8 cellular contexts compared by ENCODE assay signal in the genomic region with DNA sequence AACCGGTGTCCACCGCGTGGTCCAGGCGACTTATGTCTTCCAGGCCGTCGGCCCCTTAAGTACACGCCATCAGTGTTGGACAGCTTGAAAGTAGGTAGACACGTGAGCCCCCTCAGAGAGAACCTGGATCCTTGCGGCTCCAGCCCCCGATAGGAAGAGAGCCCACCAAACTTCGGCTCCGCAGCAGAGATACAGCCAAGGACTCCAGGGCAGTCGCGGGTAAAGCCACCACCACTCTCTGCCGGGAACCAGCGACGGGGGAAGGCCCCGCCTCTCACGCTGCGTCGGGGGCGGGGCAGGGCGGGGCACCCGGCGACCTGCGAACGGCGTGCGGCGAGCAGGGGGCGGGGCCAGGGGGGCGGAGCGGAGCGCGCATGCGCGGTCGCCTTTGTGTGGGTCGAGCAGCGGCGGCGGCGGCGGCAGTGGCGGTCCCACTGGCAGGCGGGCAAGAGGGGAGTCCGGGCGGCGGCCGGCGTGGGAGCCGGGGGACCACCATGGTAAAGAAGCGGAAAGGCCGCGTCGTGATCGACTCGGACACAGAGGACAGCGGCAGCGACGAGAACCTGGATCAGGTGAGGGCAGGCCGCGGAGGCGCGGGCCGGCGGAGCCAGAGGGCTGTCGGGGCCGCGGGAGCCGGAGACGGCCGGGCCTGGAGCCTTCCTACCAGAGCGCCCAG. TPM values are rescaled to one million over a fixed set of nuclear protein-coding genes. Genes with fewer than 3 reads are reported as not detected.
A peak's percentile ranks its signal among the peaks of the same experiment; 100 is the strongest.
DNase-seq lines count a peak whose midpoint lies in the region; ATAC-seq and TF ChIP-seq lines count a peak whose summit lies in the region.

A gene (plus strand): TSS at position 354 of the 676 bp plus-strand sequence. CDS start 21 bp downstream, at position 375.

- no peak within 1 kb of the TSS for H2AK5ac ChIP-seq in trophoblast cell (ENCODE audit: low read length)

- H4K12ac ChIP-seq in trophoblast cell (ENCODE audit: low read depth, low read length): peak within 1 kb of the TSS; percentile 71

- H3K36me3 ChIP-seq in adipocyte (ENCODE audit: control insufficient read depth, insufficient read depth, low read length, severe bottlenecking) (no peaks in the 10 kb centered on the region), cardiac muscle cell (no peaks in the 10 kb centered on the region), trophoblast cell (ENCODE audit: control insufficient read depth in 1 of 2, insufficient read depth in 2 of 2, low read length in 2 of 2) (no peaks in the 10 kb centered on the region), tibial nerve (no peaks in the 10 kb centered on the region)

- peak within 1 kb of the TSS; percentile 76 for H2BK5ac ChIP-seq in trophoblast cell (ENCODE audit: low read depth, low read length, poor library complexity)

- peak; percentile 86 for ATAC-seq in HG02642 (IDR thresholded peaks at IDR 0.05; ENCODE audit: poor library complexity, unreplicated experiment)

- TF ChIP-seq POLR2A in GM10847 (IDR thresholded peaks at IDR 0.05; ENCODE audit: extremely low read depth, insufficient read length) (peak; percentile 86), tibial nerve (IDR thresholded peaks at IDR 0.05) (peak; percentile 52 to 78)

- H3K14ac ChIP-seq in trophoblast cell (ENCODE audit: low read length): peak within 1 kb of the TSS; percentile 83

- peak within 1 kb of the TSS; percentile 98 for H3K9ac ChIP-seq in adipocyte (ENCODE audit: low read length)
- H3K9ac ChIP-seq in trophoblast cell (ENCODE audit: low read length): peak within 1 kb of the TSS; percentile 94

- H3K4ac ChIP-seq in trophoblast cell (ENCODE audit: low read depth, low read length): peak within 1 kb of the TSS; percentile 90

- H4K91ac ChIP-seq in trophoblast cell (ENCODE audit: low read depth, low read length): peak within 1 kb of the TSS; percentile 45

- H2BK12ac ChIP-seq in trophoblast cell (ENCODE audit: low read length): no peak within 1 kb of the TSS

- H3K23ac ChIP-seq in trophoblast cell (ENCODE audit: low read length): no peak within 1 kb of the TSS

- DNase-seq in NCI-H128 (lab: John Stamatoyannopoulos, UW; ENCODE audit: unreplicated experiment): peak; percentile 62
- DNase-seq in T follicular helper cell (ENCODE audit: low read depth): peak; percentile 95
- DNase-seq in adipocyte (ENCODE audit: low read depth): peak; percentile 96
- peak; percentile 93 to 95 for DNase-seq in cardiac muscle cell (ENCODE audit: low read depth in 1 of 2, low spot score in 1 of 2)
- peak; percentile 85 to 96 for DNase-seq in trophoblast cell
- peak; percentile 88 to 90 for DNase-seq in tibial nerve (ENCODE audit: low spot score in 2 of 2)

- peak within 1 kb of the TSS; percentile 76 for H2BK120ac ChIP-seq in trophoblast cell (ENCODE audit: insufficient read depth, low read length, poor library complexity)

- peak within 1 kb of the TSS; percentile 68 for H2AFZ ChIP-seq in trophoblast cell (ENCODE audit: insufficient read depth, low read length, poor library complexity)

- peak within 1 kb of the TSS; percentile 95 for H4K8ac ChIP-seq in trophoblast cell (ENCODE audit: low read depth, low read length)

- H3K9me3 ChIP-seq in adipocyte (ENCODE audit: control insufficient read depth, low read length) (no peaks in the 10 kb centered on the region), cardiac muscle cell (ENCODE audit: low read depth) (no peaks in the 10 kb centered on the region), trophoblast cell (ENCODE audit: insufficient read depth, low read depth, low read length) (peaks cover 1% of the 10 kb centered on the region), tibial nerve (no peaks in the 10 kb centered on the region)

- peak within 1 kb of the TSS; percentile 84 for H3K4me3 ChIP-seq in adipocyte (ENCODE audit: low read length)
- H3K4me3 ChIP-seq in cardiac muscle cell: peak within 1 kb of the TSS; percentile 81
- peak within 1 kb of the TSS; percentile 98 for H3K4me3 ChIP-seq in trophoblast cell (ENCODE audit: low read depth, low read length)
- peak within 1 kb of the TSS; percentile 90 to 100 (median 96) for H3K4me3 ChIP-seq in tibial nerve

- H3K79me2 ChIP-seq in trophoblast cell (ENCODE audit: control insufficient read depth, insufficient read depth, low read length, poor library complexity): peaks cover 16% of the 10 kb centered on the region

- WGBS in trophoblast cell (ENCODE audit: extremely low coverage, insufficient coverage, insufficient read length): no CpG with 5 or more reads among the region's 74 CpGs
- WGBS in tibial nerve, 2 donors: 0% methylated on average over 4 to 23 of the region's 74 CpGs

- peak within 1 kb of the TSS; percentile 92 for H3K18ac ChIP-seq in trophoblast cell (ENCODE audit: low read length)

- peaks cover 7% of the 10 kb centered on the region for H3K79me1 ChIP-seq in trophoblast cell (ENCODE audit: low read length)

- TF ChIP-seq EP300 in tibial nerve (IDR thresholded peaks at IDR 0.05): peak in 1 of 2 donors; percentile 78

- TF ChIP-seq CTCF in cardiac muscle cell (IDR thresholded peaks at IDR 0.05; ENCODE audit: low read depth, low read length) (no peak), tibial nerve (IDR thresholded peaks at IDR 0.05) (no peak)

- peak within 1 kb of the TSS; percentile 89 for H3K27ac ChIP-seq in cardiac muscle cell
- peak within 1 kb of the TSS; percentile 43 for H3K27ac ChIP-seq in trophoblast cell (ENCODE audit: low read depth, low read length)
- H3K27ac ChIP-seq in tibial nerve: peak within 1 kb of the TSS; percentile 37 to 93 (median 88)

- peak within 1 kb of the TSS; percentile 100 for H3K4me2 ChIP-seq in trophoblast cell (ENCODE audit: low read length)

- H3K27me3 ChIP-seq in adipocyte (replicated peaks; ENCODE audit: control insufficient read depth, insufficient read depth, low read length): no peaks in the 10 kb centered on the region
- no peaks in the 10 kb centered on the region for H3K27me3 ChIP-seq in cardiac muscle cell
- H3K27me3 ChIP-seq in trophoblast cell (ENCODE audit: insufficient read depth, low read length): no peaks in the 10 kb centered on the region
- no peaks in the 10 kb centered on the region for H3K27me3 ChIP-seq in tibial nerve

- peaks cover 26% of the 10 kb centered on the region for H3K4me1 ChIP-seq in adipocyte (ENCODE audit: control insufficient read depth, insufficient read depth, low read length)
- H3K4me1 ChIP-seq in cardiac muscle cell (ENCODE audit: low read depth): peaks cover 3% of the 10 kb centered on the region
- peaks cover 1 to 2% of the 10 kb centered on the region in 2 experiments for H3K4me1 ChIP-seq in trophoblast cell (ENCODE audit: control insufficient read depth in 1 of 2, insufficient read depth in 2 of 2, low read length in 2 of 2)
- H3K4me1 ChIP-seq in tibial nerve: peaks cover 0 to 49% (median 19%) of the 10 kb centered on the region in 4 donors

RNA-seq across cellular contexts. Expression of the gene that starts here (rescaled TPM):
- total RNA-seq in cardiac muscle cell (31.2 and 39.7 TPM in 2 replicates), tibial nerve (10 to 100 TPM; 22.2 to 72.6 (median 29.0) TPM)
- polyA plus RNA-seq in cardiac muscle cell: 89.1 and 119 TPM in 2 replicates
- polyA plus RNA-seq in trophoblast cell (2013): 38.4 and 40.9 TPM in 2 replicates

Comparison
In these comparisons a context has a peak if more than half of its experiments do, and no peak if none do; other contexts are left out.
1. Peak in every context shown above with its lines: DNase-seq, ATAC-seq, H3K4me3 ChIP-seq and H3K27ac ChIP-seq.